9 cellular contexts compared by ENCODE assay signal in the genomic region with DNA sequence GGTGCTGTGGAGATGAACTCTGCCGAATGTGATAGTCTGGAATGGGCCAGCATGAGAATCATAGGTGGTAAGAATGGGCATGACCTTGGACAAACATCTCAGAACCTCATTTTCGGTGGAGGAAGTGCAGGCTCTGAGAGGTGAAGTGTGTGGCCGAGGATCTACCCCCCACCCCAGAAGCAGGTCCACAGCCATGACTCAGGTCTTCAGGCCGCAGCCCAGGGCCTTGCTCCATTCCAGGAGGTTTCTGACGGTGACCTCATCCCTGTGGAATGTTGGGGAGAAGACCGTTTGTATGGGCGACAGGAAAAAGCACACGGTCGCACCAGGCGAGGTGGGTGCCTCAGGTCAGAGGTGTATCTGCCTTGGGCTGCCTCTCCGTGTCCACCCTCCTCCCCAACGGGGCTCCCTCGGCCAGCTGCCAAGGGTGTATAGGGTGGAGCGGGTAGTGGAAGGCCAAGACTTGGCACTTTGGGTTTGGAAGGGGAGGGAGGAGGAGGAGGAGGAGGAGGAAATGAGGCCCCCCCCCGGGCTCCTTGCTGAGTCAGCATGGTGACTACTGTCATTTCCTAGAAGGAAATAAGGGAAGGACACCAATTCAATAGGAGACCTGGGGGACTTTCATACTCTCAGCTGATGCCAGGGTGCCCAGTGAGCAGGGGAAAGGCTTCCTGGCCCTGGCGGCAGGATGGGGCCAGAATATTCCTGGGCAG.
DNase-seq lines count a peak whose midpoint lies in the region; ATAC-seq and TF ChIP-seq lines count a peak whose summit lies in the region.
"Had no signal": no experiment of that assay in that cellular context is flagged by ENCODE, and none has a peak within 500 bp of the region (broad histone marks: within the 10 kb centered on the region; RNA-seq: fewer than 3 reads in every experiment).

No MANE protein-coding gene starts in this region.

- CTCF ChIA-PET in HEK293T (lab: Yijun Ruan, JAX) = interaction anchor here (1.2 kb wide), 1 partner anchor 9 kb away, joined by 4 read pairs; no protein-coding TSS in a partner anchor

- no peak for TF ChIP-seq POLR2A in spleen (IDR thresholded peaks at IDR 0.05)

- no peaks in the 10 kb centered on the region for H3K27me3 ChIP-seq in iPS-20b (ENCODE audit: insufficient read depth, low read length)
- H3K27me3 ChIP-seq in spleen (replicated peaks in 1 of 7) = no peaks in the 10 kb centered on the region

- POLR2A ChIA-PET in HEK293T (lab: Yijun Ruan, JAX) = interaction anchor here (1.4 kb wide), 1 partner anchor 55 kb away, joined by 4 read pairs; no protein-coding TSS in a partner anchor

- peak; percentile 50 for DNase-seq in HEK293T (ENCODE audit: extremely low spot score)
- peak; percentile 99 for DNase-seq in astrocyte of the hippocampus (ENCODE audit: low read depth, low spot score)
- no peak for DNase-seq in spleen
- no peak for DNase-seq in MV-4-11 (lab: John Stamatoyannopoulos, UW)
- DNase-seq in midbrain (lab: John Stamatoyannopoulos, UW) = no peak

- H3K4me1 ChIP-seq in iPS-20b (ENCODE audit: insufficient read depth, low read length) = peaks cover 11% of the 10 kb centered on the region
- H3K4me1 ChIP-seq in spleen = peaks cover 0 to 40% (median 16%) of the 10 kb centered on the region in 6 donors

- H3K36me3 ChIP-seq in iPS-20b (ENCODE audit: insufficient read depth, low read depth, low read length) (no peaks in the 10 kb centered on the region), spleen (peaks cover 0 to 8% (median 0%) of the 10 kb centered on the region in 6 donors)

- intact Hi-C loops in spleen (cut with DNase I; ENCODE audit: low total_unique reads) = no loop called here

- H3K27ac ChIP-seq in iPS-20b (ENCODE audit: low read length) = peak overlapping the region; percentile 53
- H3K27ac ChIP-seq in spleen = peak overlapping the region in 7 of 8 donors; percentile 41 to 84 (median 69)
- H3K27ac ChIP-seq: VCaP had no signal

- no peak for ATAC-seq in HG02981 (IDR thresholded peaks at IDR 0.05; ENCODE audit: unreplicated experiment)
- no peak for ATAC-seq in GM21423 (IDR thresholded peaks at IDR 0.05; ENCODE audit: unreplicated experiment)

- H3K9me3 ChIP-seq in iPS-20b (ENCODE audit: insufficient read depth, low read depth, low read length) (no peaks in the 10 kb centered on the region), spleen (no peaks in the 10 kb centered on the region)

- H3K9ac ChIP-seq in iPS-20b (ENCODE audit: low read depth, low read length) = peak overlapping the region; percentile 23

- H3K4me3 ChIP-seq in iPS-20b (ENCODE audit: low read length) (no peak overlapping the region), spleen (no peak overlapping the region)

- no peak for TF ChIP-seq CTCF in spleen (IDR thresholded peaks at IDR 0.05 in 8 of 11, conservative IDR thresholded peaks at IDR 0.05 in 3 of 11)

- WGBS in spleen, 5 donors = 60 to 75% (median 67%) methylated on average over 16 of the region's 16 CpGs

TF ChIP-seq in HEK293T, 16 proteins besides CTCF, POLR2A, EP300 and RAD21:
- TF ChIP-seq ELF4 (IDR thresholded peaks at IDR 0.05) = no peak
- no peak for TF ChIP-seq HDGF (IDR thresholded peaks at IDR 0.05; ENCODE audit: borderline replicate concordance)
- no peak for TF ChIP-seq SP1 (IDR thresholded peaks at IDR 0.05)
- TF ChIP-seq NFRKB (IDR thresholded peaks at IDR 0.05) = no peak
- TF ChIP-seq PKNOX1 (IDR thresholded peaks at IDR 0.05) = no peak
- TF ChIP-seq ARNT (IDR thresholded peaks at IDR 0.05) = no peak

Comparison
In these comparisons a context has a peak if more than half of its experiments do, and no peak if none do; other contexts are left out.
1. DNase-seq: peak in HEK293T (single experiment) and astrocyte of the hippocampus (single experiment); none in spleen (single experiment), MV-4-11 (single experiment) and midbrain (single experiment).